1 cellular context compared by ENCODE assay signal in genomic region chr16:75107505-75107904, GRCh38.
TF ChIP-seq lines count a peak whose summit lies in the region.

No MANE protein-coding gene starts in this region.

TF ChIP-seq in IMR-90, 13 proteins besides CTCF, POLR2A, EP300 and RAD21 (continued from another document):
- TF ChIP-seq SMC3 (IDR thresholded peaks at IDR 0.05; ENCODE audit: low read depth, low read length) (no peak), USF2 (IDR thresholded peaks at IDR 0.05; ENCODE audit: low read depth, low read length) (no peak), ELK1 (IDR thresholded peaks at IDR 0.05; ENCODE audit: borderline replicate concordance, low read depth, low read length) (no peak), FOS (IDR thresholded peaks at IDR 0.05; ENCODE audit: low read depth, low read length) (no peak), BHLHE40 (IDR thresholded peaks at IDR 0.05; ENCODE audit: low read depth, low read length) (no peak), MAFK (IDR thresholded peaks at IDR 0.05; ENCODE audit: low read depth, low read length) (no peak), CEBPB (IDR thresholded peaks at IDR 0.05; ENCODE audit: low read depth, low read length) (no peak)
